ENCODE assay signal across 14 cellular contexts in the genomic region with DNA sequence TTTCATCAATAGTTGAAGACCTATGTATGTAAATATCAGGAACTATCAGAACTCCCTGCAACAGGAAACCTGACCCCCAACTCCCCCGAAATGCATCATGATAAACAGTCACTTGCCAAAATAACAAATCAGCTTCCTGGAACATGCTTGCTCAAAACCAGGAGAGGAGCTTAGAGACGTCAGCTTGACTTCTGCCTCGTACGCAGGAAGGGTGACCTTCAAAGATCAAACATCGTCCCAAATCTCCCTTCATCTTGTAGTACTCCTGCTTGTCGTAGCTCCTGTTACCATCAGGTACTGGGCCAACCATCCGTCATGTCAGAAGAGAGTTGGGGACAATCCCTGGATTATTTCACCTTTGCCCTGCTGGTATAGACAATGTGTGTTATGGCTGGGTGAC.
DNase-seq lines count a peak whose midpoint lies in the region; ATAC-seq and TF ChIP-seq lines count a peak whose summit lies in the region.
"Had no signal": no experiment of that assay in that cellular context is flagged by ENCODE, and none has a peak within 500 bp of the region (broad histone marks: within the 10 kb centered on the region; RNA-seq: fewer than 3 reads in every experiment).

No MANE protein-coding gene starts in this region.

- TF ChIP-seq POLR2A in Peyer's patch (IDR thresholded peaks at IDR 0.05): peak in 1 of 2 donors; percentile 12

- H3K9me3 Mint-ChIP-seq in T-helper 1 cell treated with Interleukin-12 subunit alpha and Interleukin-12 subunit beta and Interleukin-4 antibody, amounts not matched to agents 30 μg/mL and 1 μg/mL, for 36 hours: peaks cover 4% of the 10 kb centered on the region
- no peaks in the 10 kb centered on the region for H3K9me3 Mint-ChIP-seq in immature natural killer cell

- peaks cover 28% of the 10 kb centered on the region for H3K4me1 Mint-ChIP-seq in T-helper 1 cell treated with Interleukin-12 subunit alpha and Interleukin-12 subunit beta and Interleukin-4 antibody, amounts not matched to agents 30 μg/mL and 1 μg/mL, for 36 hours (ENCODE audit: low read depth)
- H3K4me1 Mint-ChIP-seq in immature natural killer cell: peaks cover 23 to 28% of the 10 kb centered on the region in 2 donors

- peak overlapping the region; percentile 9 for H3K27ac Mint-ChIP-seq in T-helper 1 cell treated with Interleukin-12 subunit alpha and Interleukin-12 subunit beta and Interleukin-4 antibody, amounts not matched to agents 30 μg/mL and 1 μg/mL, for 36 hours
- H3K27ac Mint-ChIP-seq in immature natural killer cell: peak overlapping the region in 4 of 6 donors; percentile 19 to 73 (median 56)

- H3K36me3 ChIP-seq in Peyer's patch: no peaks in the 10 kb centered on the region
- H3K36me3 ChIP-seq in skeletal muscle tissue (ENCODE audit: control insufficient read depth in 3 of 3, insufficient read depth in 3 of 3, low read length in 3 of 3): no peaks in the 10 kb centered on the region

- H3K27ac ChIP-seq in Peyer's patch (peak overlapping the region in 3 of 4 donors; percentile 21 to 96 (median 76)), skeletal muscle tissue (ENCODE audit: low read depth, low read length) (peak overlapping the region; percentile 77)
- H3K27ac ChIP-seq: SK-N-MC had no signal

- H3K27me3 ChIP-seq in Peyer's patch: no peaks in the 10 kb centered on the region
- H3K27me3 ChIP-seq in skeletal muscle tissue (ENCODE audit: control insufficient read depth in 3 of 3, insufficient read depth in 3 of 3, low read length in 3 of 3): no peaks in the 10 kb centered on the region

- DNase-seq in T-helper 1 cell (no peak), Peyer's patch (no peak), immature natural killer cell (no peak), iPS-NIHi11 (ENCODE audit: low spot score) (no peak)
- DNase-seq: activated CD4-positive, alpha-beta T cell treated with anti-CD3 and anti-CD28 coated beads, Interleukin-2, amount 50 U/mL, for 4 hours; anterior cingulate cortex; NCI-H526 treated with DMSO at 0.1 percent for 48 hours; stimulated activated CD4-positive, alpha-beta T cell treated with anti-CD3 and anti-CD28 coated beads, Interleukin-4, amount 100 ng/mL, for 4 hours; substantia nigra had no signal

- H3K9ac ChIP-seq in skeletal muscle tissue (ENCODE audit: low read depth in 1 of 3, low read length in 3 of 3): peak overlapping the region in 1 of 3 donors; percentile 13

- no peaks in the 10 kb centered on the region for H3K36me3 Mint-ChIP-seq in T-helper 1 cell treated with Interleukin-12 subunit alpha and Interleukin-12 subunit beta and Interleukin-4 antibody, amounts not matched to agents 30 μg/mL and 1 μg/mL, for 36 hours (ENCODE audit: low read depth)
- H3K36me3 Mint-ChIP-seq in immature natural killer cell: no peaks in the 10 kb centered on the region

- TF ChIP-seq CTCF in Peyer's patch (IDR thresholded peaks at IDR 0.05): no peak

- H3K4me3 ChIP-seq in Peyer's patch (no peak overlapping the region), skeletal muscle tissue (ENCODE audit: low read length in 3 of 3) (no peak overlapping the region)
- H3K4me3 ChIP-seq: SK-N-MC had no signal

- no peaks in the 10 kb centered on the region for H3K27me3 Mint-ChIP-seq in T-helper 1 cell treated with Interleukin-12 subunit alpha and Interleukin-12 subunit beta and Interleukin-4 antibody, amounts not matched to agents 30 μg/mL and 1 μg/mL, for 36 hours (ENCODE audit: low read depth)
- peaks cover 0 to 3% (median 3%) of the 10 kb centered on the region in 3 donors for H3K27me3 Mint-ChIP-seq in immature natural killer cell (ENCODE audit: low read depth in 3 of 3)

- no peaks in the 10 kb centered on the region for H3K9me3 ChIP-seq in Peyer's patch
- no peaks in the 10 kb centered on the region for H3K9me3 ChIP-seq in skeletal muscle tissue (ENCODE audit: control insufficient read depth in 3 of 3, low read length in 3 of 3)

- H3K4me3 Mint-ChIP-seq in T-helper 1 cell treated with Interleukin-12 subunit alpha and Interleukin-12 subunit beta and Interleukin-4 antibody, amounts not matched to agents 30 μg/mL and 1 μg/mL, for 36 hours: peak overlapping the region; percentile 2
- H3K4me3 Mint-ChIP-seq in immature natural killer cell: peak overlapping the region in 3 of 5 donors; percentile 41 to 79 (median 49)

- peaks cover 4 to 56% (median 9%) of the 10 kb centered on the region in 4 donors for H3K4me1 ChIP-seq in Peyer's patch
- peaks cover 48 to 50% (median 50%) of the 10 kb centered on the region in 3 donors for H3K4me1 ChIP-seq in skeletal muscle tissue (ENCODE audit: control insufficient read depth in 3 of 3, insufficient read depth in 3 of 3, low read length in 3 of 3)

- ATAC-seq in SK-N-SH treated with all-trans-retinoic acid at 6 μM for 48 hours: no peak
- ATAC-seq in HG03442 (IDR thresholded peaks at IDR 0.05; ENCODE audit: unreplicated experiment): no peak

TF ChIP-seq in SK-N-SH treated with all-trans-retinoic acid at 6 μM for 48 hours, 23 proteins besides CTCF, POLR2A, EP300 and RAD21:
- TF ChIP-seq ARNTL (CRISPR knock-in tag; IDR thresholded peaks at IDR 0.05; ENCODE audit: borderline replicate concordance, low read depth) (no peak), POU6F1 (CRISPR knock-in tag; IDR thresholded peaks at IDR 0.05; ENCODE audit: borderline replicate concordance, low read depth) (no peak), PATZ1 (CRISPR knock-in tag; IDR thresholded peaks at IDR 0.05; ENCODE audit: borderline replicate concordance) (no peak), CSRNP3 (CRISPR knock-in tag; IDR thresholded peaks at IDR 0.05) (no peak), ZNF565 (CRISPR knock-in tag; conservative IDR thresholded peaks at IDR 0.05; ENCODE audit: low read depth) (no peak), TOX (CRISPR knock-in tag; IDR thresholded peaks at IDR 0.05; ENCODE audit: borderline replicate concordance) (no peak), RARB (CRISPR knock-in tag; IDR thresholded peaks at IDR 0.05) (no peak), ZNF8 (CRISPR knock-in tag; IDR thresholded peaks at IDR 0.05) (no peak), ZC3H10 (CRISPR knock-in tag; IDR thresholded peaks at IDR 0.05) (no peak), ISL1 (CRISPR knock-in tag; IDR thresholded peaks at IDR 0.05) (no peak), SNAI2 (CRISPR knock-in tag; IDR thresholded peaks at IDR 0.05) (no peak), CSDC2 (CRISPR knock-in tag; IDR thresholded peaks at IDR 0.05) (no peak), OSR1 (CRISPR knock-in tag; IDR thresholded peaks at IDR 0.05) (no peak), ZFP30 (CRISPR knock-in tag; IDR thresholded peaks at IDR 0.05) (no peak), ESRRG (CRISPR knock-in tag; IDR thresholded peaks at IDR 0.05) (no peak), ZFP3 (CRISPR knock-in tag; IDR thresholded peaks at IDR 0.05) (no peak), BACH2 (CRISPR knock-in tag; IDR thresholded peaks at IDR 0.05; ENCODE audit: borderline replicate concordance) (no peak), GLIS3 (CRISPR knock-in tag; IDR thresholded peaks at IDR 0.05) (no peak)
